ENCODE assay signal across 19 cellular contexts in the genomic region with DNA sequence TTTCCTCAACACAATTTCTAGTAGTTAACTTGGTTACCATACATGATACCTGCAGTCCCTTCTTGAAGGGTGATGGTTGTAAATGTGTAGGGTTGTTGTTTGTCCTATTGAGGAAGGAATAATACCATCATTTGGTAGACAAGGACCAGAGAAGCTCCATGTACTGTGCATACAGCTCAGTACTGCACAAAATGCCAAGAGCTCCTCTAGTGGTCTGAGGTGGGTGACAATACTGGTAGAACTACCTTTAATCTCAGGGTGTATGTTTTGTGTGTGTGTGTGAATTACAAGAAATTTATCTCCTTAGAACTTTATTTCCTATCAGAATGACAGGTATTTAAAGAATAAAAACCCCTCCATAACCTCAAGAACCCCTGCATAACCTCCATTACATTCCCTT.
DNase-seq lines count a peak whose midpoint lies in the region; ATAC-seq and TF ChIP-seq lines count a peak whose summit lies in the region.
"Had no signal": no experiment of that assay in that cellular context is flagged by ENCODE, and none has a peak within 500 bp of the region (broad histone marks: within the 10 kb centered on the region; RNA-seq: fewer than 3 reads in every experiment).

No MANE protein-coding gene starts in this region.

- no peaks in the 10 kb centered on the region for H3K4me1 Mint-ChIP-seq in GM23338
- H3K4me1 Mint-ChIP-seq: CD8-positive, alpha-beta memory T cell; central memory CD8-positive, alpha-beta T cell had no signal

- no peaks in the 10 kb centered on the region for H4K20me1 ChIP-seq in GM23338 (replicated peaks; ENCODE audit: insufficient read depth)

- in situ Hi-C loops in brain microvascular endothelial cell (cut with HindIII; ENCODE audit: low pct_ligation_motif_present, low sequenced_read_pairs) = no loop called here

- H3K27ac Mint-ChIP-seq in GM23338 = no peak overlapping the region
- H3K27ac Mint-ChIP-seq: activated CD8-positive, alpha-beta T cell treated with anti-CD3 and anti-CD28 coated beads, Interleukin-2, amount 10 ng/mL, durations not matched to agents 7 days and 5 days; activated T-helper 2 cell treated with anti-CD3 and anti-CD28 coated beads, Interferon-gamma antibody, Interleukin-2, Interleukin-4, amounts not matched to agents 10 μg/mL and 5 μg/mL and 100 μg/mL, durations not matched to agents 14 hours and 24 hours and 36 hours; CD8-positive, alpha-beta memory T cell had no signal

- intact Hi-C loops in tibial artery (cut with DNase I; ENCODE audit: low total_unique reads) = no loop called here

- H3K27ac ChIP-seq in 22Rv1 (no peak overlapping the region), GM23338 (ENCODE audit: low read depth) (no peak overlapping the region), brain microvascular endothelial cell (no peak overlapping the region), tibial artery (no peak overlapping the region)
- H3K27ac ChIP-seq: right atrium auricular region had no signal

- no peaks in the 10 kb centered on the region for H3K9me2 ChIP-seq in GM23338 (ENCODE audit: insufficient read depth)

- TF ChIP-seq CTCF in 22Rv1 (IDR thresholded peaks at IDR 0.05) (peak; percentile 67), GM23338 (conservative IDR thresholded peaks at IDR 0.05; ENCODE audit: low read depth in 2 of 2) (peak; percentile 49 to 61), brain microvascular endothelial cell (IDR thresholded peaks at IDR 0.05; ENCODE audit: low read depth, low read length, missing control alignments) (peak; percentile 46), tibial artery (IDR thresholded peaks at IDR 0.05) (no peak)

- H3K9me3 ChIP-seq in tibial artery = no peaks in the 10 kb centered on the region
- H3K9me3 ChIP-seq: right atrium auricular region had no signal

- DNase-seq in GM23338 (ENCODE audit: low spot score) (peak; percentile 33), NCI-H69 (lab: John Stamatoyannopoulos, UW) (peak; percentile 36), brain microvascular endothelial cell (no peak), NCI-H2196 (lab: John Stamatoyannopoulos, UW; ENCODE audit: unreplicated experiment) (no peak), DMS153 treated with DMSO at 0.1 percent for 48 hours (lab: John Stamatoyannopoulos, UW; ENCODE audit: unreplicated experiment) (no peak), NCI-H146 (lab: John Stamatoyannopoulos, UW) (no peak), tibial artery (no peak)
- DNase-seq: activated CD8-positive, alpha-beta T cell treated with anti-CD3 and anti-CD28 coated beads, Interleukin-2, amount 10 ng/mL, durations not matched to agents 7 days and 5 days; CD8-positive, alpha-beta memory T cell; GF-D8; HCEC 1CT; hypothalamus; left cardiac atrium; NCI-H1417 treated with DMSO at 0.1 percent for 48 hours; NCI-H446 treated with DMSO at 0.1 percent for 48 hours had no signal

- ATAC-seq in GM23338 = peak; percentile 74
- ATAC-seq: activated CD8-positive, alpha-beta T cell treated with anti-CD3 and anti-CD28 coated beads, Interleukin-2, amount 10 ng/mL, durations not matched to agents 7 days and 5 days; left cardiac atrium had no signal

- H3K27me3 ChIP-seq in GM23338 (ENCODE audit: insufficient read depth) (no peaks in the 10 kb centered on the region), brain microvascular endothelial cell (replicated peaks) (no peaks in the 10 kb centered on the region), tibial artery (no peaks in the 10 kb centered on the region)
- H3K27me3 ChIP-seq: right atrium auricular region had no signal

- H3K4me3 ChIP-seq in GM23338 = no peak overlapping the region
- H3K4me3 ChIP-seq in brain microvascular endothelial cell (ENCODE audit: low read depth, low read length) = no peak overlapping the region
- H3K4me3 ChIP-seq in tibial artery = no peak overlapping the region
- H3K4me3 ChIP-seq: right atrium auricular region had no signal

- H3K36me3 Mint-ChIP-seq in GM23338 (ENCODE audit: low read depth) = no peaks in the 10 kb centered on the region
- H3K36me3 Mint-ChIP-seq: CD8-positive, alpha-beta memory T cell had no signal

- H3K4me1 ChIP-seq in GM23338 (ENCODE audit: insufficient read depth) = no peaks in the 10 kb centered on the region
- H3K4me1 ChIP-seq in tibial artery = no peaks in the 10 kb centered on the region
- H3K4me1 ChIP-seq: right atrium auricular region had no signal

- H3K27me3 Mint-ChIP-seq in GM23338 (ENCODE audit: insufficient read depth, low read depth, poor library complexity) = no peaks in the 10 kb centered on the region
- H3K27me3 Mint-ChIP-seq: CD8-positive, alpha-beta memory T cell; central memory CD8-positive, alpha-beta T cell had no signal

- no peaks in the 10 kb centered on the region for H3F3A ChIP-seq in GM23338 (replicated peaks; ENCODE audit: low read depth)

- no peak overlapping the region for H2AFZ ChIP-seq in GM23338

- H3K9me3 Mint-ChIP-seq in GM23338 = no peaks in the 10 kb centered on the region; the same call in 2 of the 3 replicates
- H3K9me3 Mint-ChIP-seq: activated T-helper 2 cell treated with anti-CD3 and anti-CD28 coated beads, Interferon-gamma antibody, Interleukin-2, Interleukin-4, amounts not matched to agents 10 μg/mL and 5 μg/mL and 100 μg/mL, durations not matched to agents 14 hours and 24 hours and 36 hours; central memory CD8-positive, alpha-beta T cell had no signal

- H3K79me2 ChIP-seq in GM23338 (replicated peaks; ENCODE audit: insufficient read depth) = no peaks in the 10 kb centered on the region

- H3K36me3 ChIP-seq in GM23338 (ENCODE audit: insufficient read depth) (no peaks in the 10 kb centered on the region), brain microvascular endothelial cell (replicated peaks) (no peaks in the 10 kb centered on the region), tibial artery (no peaks in the 10 kb centered on the region)
- H3K36me3 ChIP-seq: right atrium auricular region had no signal

- no peak overlapping the region for H3K4me3 Mint-ChIP-seq in GM23338
- H3K4me3 Mint-ChIP-seq: activated CD8-positive, alpha-beta T cell treated with anti-CD3 and anti-CD28 coated beads, Interleukin-2, amount 10 ng/mL, durations not matched to agents 7 days and 5 days; CD8-positive, alpha-beta memory T cell; central memory CD8-positive, alpha-beta T cell had no signal

- no peak overlapping the region for H3K4me2 ChIP-seq in GM23338

TF ChIP-seq in GM23338, 12 proteins besides CTCF, POLR2A, EP300 and RAD21:
- no peak for TF ChIP-seq STAT1 (IDR thresholded peaks at IDR 0.05; ENCODE audit: unreplicated experiment)
- TF ChIP-seq, protein P1, sequence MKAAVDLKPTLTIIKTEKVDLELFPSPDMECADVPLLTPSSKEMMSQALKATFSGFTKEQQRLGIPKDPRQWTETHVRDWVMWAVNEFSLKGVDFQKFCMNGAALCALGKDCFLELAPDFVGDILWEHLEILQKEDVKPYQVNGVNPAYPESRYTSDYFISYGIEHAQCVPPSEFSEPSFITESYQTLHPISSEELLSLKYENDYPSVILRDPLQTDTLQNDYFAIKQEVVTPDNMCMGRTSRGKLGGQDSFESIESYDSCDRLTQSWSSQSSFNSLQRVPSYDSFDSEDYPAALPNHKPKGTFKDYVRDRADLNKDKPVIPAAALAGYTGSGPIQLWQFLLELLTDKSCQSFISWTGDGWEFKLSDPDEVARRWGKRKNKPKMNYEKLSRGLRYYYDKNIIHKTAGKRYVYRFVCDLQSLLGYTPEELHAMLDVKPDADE (IDR thresholded peaks at IDR 0.05) = no peak

Comparison
In these comparisons a context has a peak if more than half of its experiments do, and no peak if none do; other contexts are left out.
1. CTCF ChIP-seq: peak in 22Rv1 (single experiment), GM23338 (2 of 2) and brain microvascular endothelial cell (single experiment); none in tibial artery (0 of 2).
2. DNase-seq: peak in GM23338 (single experiment) and NCI-H69 (single experiment); none in brain microvascular endothelial cell (single experiment), NCI-H2196 (single experiment), DMS153 treated with DMSO at 0.1 percent for 48 hours (single experiment), NCI-H146 (single experiment) and tibial artery (0 of 2).